16 cellular contexts compared by ENCODE assay signal in the genomic region with DNA sequence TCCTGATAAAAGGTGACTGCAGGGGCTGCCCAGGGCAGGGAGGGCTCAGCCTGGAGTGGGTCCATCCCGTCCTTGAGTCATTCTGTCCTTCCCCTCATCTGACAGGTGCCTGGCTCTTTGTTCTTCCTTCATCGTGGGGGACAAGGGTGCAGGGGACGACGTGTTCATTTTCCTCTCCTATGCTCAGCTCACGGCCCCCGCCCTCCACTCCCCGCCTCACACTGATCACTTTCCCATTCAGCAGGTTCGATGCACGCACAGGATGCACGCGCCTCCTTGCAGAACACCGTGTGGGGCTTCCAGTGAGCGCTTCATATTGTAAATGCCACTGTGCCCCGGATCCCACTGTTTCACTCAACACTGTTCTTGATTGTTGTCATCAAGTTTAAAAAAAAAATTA. TPM values are rescaled to one million over a fixed set of nuclear protein-coding genes. Genes with fewer than 3 reads are reported as not detected.
"Had no signal": no experiment of that assay in that cellular context is flagged by ENCODE, and none has a peak within 500 bp of the region (broad histone marks: within the 10 kb centered on the region; RNA-seq: fewer than 3 reads in every experiment).

No MANE protein-coding gene starts in this region.

- H3K9me3 ChIP-seq: SJCRH30 had no signal

- H3K27ac ChIP-seq: cardiac muscle cell, dorsolateral prefrontal cortex, esophagus muscularis mucosa, SJCRH30, tibial nerve had no signal

- FAIRE-seq: astrocyte, endometrium had no signal

- H3K4me3 ChIP-seq: cardiac muscle cell, dorsolateral prefrontal cortex, esophagus muscularis mucosa, SJCRH30, tibial nerve had no signal

- ATAC-seq: activated CD8-positive, alpha-beta T cell treated with anti-CD3 and anti-CD28 coated beads, Interleukin-2, amount 10 ng/mL, durations not matched to agents 7 days and 5 days had no signal

- H3K27me3 ChIP-seq: cardiac muscle cell, SJCRH30, tibial nerve had no signal

- H3K36me3 ChIP-seq: cardiac muscle cell, esophagus muscularis mucosa, SJCRH30, tibial nerve had no signal

- H3K4me1 ChIP-seq: esophagus muscularis mucosa, SJCRH30 had no signal

- DNase-seq: activated CD4-positive, alpha-beta T cell treated with anti-CD3 and anti-CD28 coated beads, Interleukin-2, amount 10 ng/mL, durations not matched to agents 24 days and 14 days; activated CD4-positive, CD25-positive, alpha-beta regulatory T cell; activated CD8-positive, alpha-beta T cell treated with anti-CD3 and anti-CD28 coated beads, Interleukin-2, amount 10 ng/mL, durations not matched to agents 7 days and 5 days; activated naive CD4-positive, alpha-beta T cell treated with anti-CD3 and anti-CD28 coated beads, Interleukin-2, amount 10 ng/mL, durations not matched to agents 7 days and 5 days; dorsolateral prefrontal cortex; hypothalamus; stimulated activated CD4-positive, alpha-beta T cell treated with anti-CD3 and anti-CD28 coated beads, Interleukin-12 subunit alpha, Interleukin-12 subunit beta, amount 100 ng/mL, for 4 hours; stimulated activated CD4-positive, alpha-beta T cell treated with anti-CD3 and anti-CD28 coated beads, Interleukin-2, amount 100 ng/mL, for 24 hours; SW 1271 had no signal

RNA-seq across cellular contexts. Expression of a gene that starts 32.7 kb away (rescaled TPM):
- total RNA-seq: activated CD4-positive, alpha-beta T cell treated with anti-CD3 and anti-CD28 coated beads, Interleukin-2, amount 10 ng/mL, durations not matched to agents 24 days and 14 days; activated CD8-positive, alpha-beta T cell treated with anti-CD3 and anti-CD28 coated beads, Interleukin-2, amount 10 ng/mL, durations not matched to agents 7 days and 5 days; T-helper 2 cell treated with Interferon-gamma antibody and Interleukin-4, amounts not matched to agents 100 ng/mL and 5 ng/mL, for 36 hours had no signal
- polyA plus RNA-seq: cardiac muscle cell had no signal
